ENCODE assay signal across 12 cellular contexts in genomic region chr12:132689227-132689626, GRCh38. TPM values are rescaled to one million over a fixed set of nuclear protein-coding genes. Genes with fewer than 3 reads are reported as not detected.
DNase-seq lines count a peak whose midpoint lies in the region; ATAC-seq and TF ChIP-seq lines count a peak whose summit lies in the region.
"Had no signal": no experiment of that assay in that cellular context is flagged by ENCODE, and none has a peak within 500 bp of the region (broad histone marks: within the 10 kb centered on the region; RNA-seq: fewer than 3 reads in every experiment).

No MANE protein-coding gene starts in this region.

- peaks cover 18% of the 10 kb centered on the region for H3K36me3 Mint-ChIP-seq in activated CD8-positive, alpha-beta T cell treated with anti-CD3 and anti-CD28 coated beads for 36 hours (ENCODE audit: low read depth)

- no peaks in the 10 kb centered on the region for H3K9me3 Mint-ChIP-seq in activated CD8-positive, alpha-beta T cell treated with anti-CD3 and anti-CD28 coated beads for 36 hours

- H3K27me3 ChIP-seq in cardiac muscle cell = peaks cover 8% of the 10 kb centered on the region
- no peaks in the 10 kb centered on the region for H3K27me3 ChIP-seq in kidney epithelial cell (ENCODE audit: control insufficient read depth, insufficient read depth, low read length)
- H3K27me3 ChIP-seq in stomach = no peaks in the 10 kb centered on the region
- H3K27me3 ChIP-seq: thyroid gland had no signal

- H3K4me1 ChIP-seq in cardiac muscle cell (ENCODE audit: low read depth) = peaks cover 7% of the 10 kb centered on the region
- H3K4me1 ChIP-seq in stomach = peaks cover 10 to 35% (median 29%) of the 10 kb centered on the region in 4 donors

- H3K36me3 ChIP-seq in cardiac muscle cell (no peaks in the 10 kb centered on the region), kidney epithelial cell (ENCODE audit: control insufficient read depth, insufficient read depth, low read length) (no peaks in the 10 kb centered on the region), stomach (peaks cover 4 to 19% (median 17%) of the 10 kb centered on the region in 4 donors)
- H3K36me3 ChIP-seq: thyroid gland had no signal

- H3K27me3 Mint-ChIP-seq in activated CD8-positive, alpha-beta T cell treated with anti-CD3 and anti-CD28 coated beads for 36 hours = no peaks in the 10 kb centered on the region

- POLR2A ChIA-PET in activated CD8-positive, alpha-beta T cell treated with anti-CD3 and anti-CD28 coated beads for 36 hours (lab: Charles Lee) = interaction anchor here (0.7 to 1.3 kb wide), 2 partner anchors 131 to 140 kb away, joined by 3 to 4 read pairs; no protein-coding TSS in a partner anchor

- WGBS in stomach, 5 donors = 31 to 65% (median 47%) methylated on average over 17 to 18 of the region's 18 CpGs

- TF ChIP-seq POLR2A in stomach (IDR thresholded peaks at IDR 0.05) = no peak

- H3K27ac ChIP-seq in cardiac muscle cell = no peak overlapping the region
- H3K27ac ChIP-seq in stomach = peak overlapping the region; percentile 60 to 91 (median 71)
- no peak overlapping the region for H3K27ac ChIP-seq in caudate nucleus (ENCODE audit: low read depth, low read length)
- H3K27ac ChIP-seq: skin epidermis, thyroid gland had no signal

- CTCF ChIA-PET in activated CD8-positive, alpha-beta T cell treated with anti-CD3 and anti-CD28 coated beads for 36 hours (lab: Charles Lee) = no interaction called here

- H3K9me3 ChIP-seq in cardiac muscle cell (ENCODE audit: low read depth) = no peaks in the 10 kb centered on the region
- H3K9me3 ChIP-seq in stomach = no peaks in the 10 kb centered on the region
- H3K9me3 ChIP-seq: thyroid gland had no signal

- H3K4me3 ChIP-seq in cardiac muscle cell (peak overlapping the region; percentile 11), kidney epithelial cell (ENCODE audit: low read depth, low read length) (peak overlapping the region; percentile 17), stomach (peak overlapping the region; percentile 13 to 35 (median 30))
- H3K4me3 ChIP-seq: skin epidermis, thyroid gland had no signal

- no peak overlapping the region for H3K27ac Mint-ChIP-seq in activated CD8-positive, alpha-beta T cell treated with anti-CD3 and anti-CD28 coated beads for 36 hours

- no peak for TF ChIP-seq CTCF in cardiac muscle cell (IDR thresholded peaks at IDR 0.05; ENCODE audit: low read depth, low read length)
- no peak for TF ChIP-seq CTCF in activated CD8-positive, alpha-beta T cell treated with anti-CD3 and anti-CD28 coated beads for 36 hours (IDR thresholded peaks at IDR 0.05)
- no peak for TF ChIP-seq CTCF in kidney epithelial cell (IDR thresholded peaks at IDR 0.05; ENCODE audit: insufficient read depth, low read length, poor library complexity, severe bottlenecking)
- TF ChIP-seq CTCF in stomach (IDR thresholded peaks at IDR 0.05) = no peak

- no peak for TF ChIP-seq EP300 in stomach (IDR thresholded peaks at IDR 0.05)

- peaks cover 15% of the 10 kb centered on the region for H3K4me1 Mint-ChIP-seq in activated CD8-positive, alpha-beta T cell treated with anti-CD3 and anti-CD28 coated beads for 36 hours (ENCODE audit: low read depth)

- H3K4me3 Mint-ChIP-seq in activated CD8-positive, alpha-beta T cell treated with anti-CD3 and anti-CD28 coated beads for 36 hours = peak overlapping the region; percentile 58

- no peak for DNase-seq in cardiac muscle cell (ENCODE audit: low read depth in 1 of 2, low spot score in 1 of 2)
- DNase-seq in left cardiac atrium = no peak
- no peak for DNase-seq in activated CD8-positive, alpha-beta T cell treated with anti-CD3 and anti-CD28 coated beads for 36 hours
- no peak for DNase-seq in kidney epithelial cell (ENCODE audit: low read depth)
- peak; percentile 86 for DNase-seq in stomach
- DNase-seq in NCI-H1417 treated with DMSO at 0.1 percent for 48 hours (lab: John Stamatoyannopoulos, UW) = no peak
- DNase-seq in caudate nucleus (lab: John Stamatoyannopoulos, UW) = no peak
- DNase-seq: amygdala, T1000, thyroid gland had no signal

- intact Hi-C loops in left cardiac atrium (cut with DNase I) = no loop called here
- intact Hi-C loops in activated CD8-positive, alpha-beta T cell treated with anti-CD3 and anti-CD28 coated beads for 36 hours (cut with micrococcal nuclease) = no loop called here
- intact Hi-C loops in stomach (cut with DNase I; ENCODE audit: low total_unique reads) = no loop called here

- ATAC-seq in left cardiac atrium = no peak
- ATAC-seq in activated CD8-positive, alpha-beta T cell treated with anti-CD3 and anti-CD28 coated beads for 36 hours = no peak
- ATAC-seq in HG02610 (IDR thresholded peaks at IDR 0.05; ENCODE audit: unreplicated experiment) = no peak

RNA-seq across cellular contexts. Expression of gene PXMP2, which starts 1.8 kb away (rescaled TPM):
- 41.6 and 87.8 TPM in 2 replicates for total RNA-seq in cardiac muscle cell
- polyA plus RNA-seq in cardiac muscle cell = 70.1 and 111 TPM in 2 replicates
- total RNA-seq in left cardiac atrium = 10 to 100 TPM; 27.2 to 32.7 TPM
- total RNA-seq in activated CD8-positive, alpha-beta T cell treated with anti-CD3 and anti-CD28 coated beads for 36 hours = 10 to 100 TPM; 14.3 TPM
- 34.8 and 37.2 TPM in 2 replicates for total RNA-seq in kidney epithelial cell
- 100 to 1,000 TPM in 2 of 5 donors, 10 to 100 TPM in 3; 29.9 to 274 (median 89.7) TPM for total RNA-seq in stomach
- polyA plus RNA-seq in stomach = 10 to 100 TPM; 40.7 to 97.3 (median 90.5) TPM

RNA-seq across cellular contexts. Expression of gene POLE, which starts 2.1 kb away (rescaled TPM):
- total RNA-seq in cardiac muscle cell = 20.1 and 46.1 TPM in 2 replicates
- polyA plus RNA-seq in cardiac muscle cell = 13.3 and 19.3 TPM in 2 replicates
- 10 to 100 TPM in 1 of 2 donors, 1 to 10 TPM in 1; 9.3 to 12.1 TPM for total RNA-seq in left cardiac atrium
- 100 to 1,000 TPM; 115 to 121 TPM for total RNA-seq in activated CD8-positive, alpha-beta T cell treated with anti-CD3 and anti-CD28 coated beads for 36 hours
- 11.2 and 15.1 TPM in 2 replicates for total RNA-seq in kidney epithelial cell
- total RNA-seq in stomach = 100 to 1,000 TPM in 1 of 5 donors, 10 to 100 TPM in 4; 40.8 to 144 (median 72.2) TPM
- 10 to 100 TPM; 12.7 to 27.9 (median 13.8) TPM for polyA plus RNA-seq in stomach

RNA-seq across cellular contexts. Expression of gene PGAM5, which starts 21.4 kb away (rescaled TPM):
- 23.8 and 42.0 TPM in 2 replicates for total RNA-seq in cardiac muscle cell
- polyA plus RNA-seq in cardiac muscle cell = 18.4 and 28.5 TPM in 2 replicates
- total RNA-seq in left cardiac atrium = 10 to 100 TPM; 22.6 to 25.2 TPM
- total RNA-seq in activated CD8-positive, alpha-beta T cell treated with anti-CD3 and anti-CD28 coated beads for 36 hours = 10 to 100 TPM; 69.6 to 73.2 TPM
- 40.4 and 47.1 TPM in 2 replicates for total RNA-seq in kidney epithelial cell
- 10 to 100 TPM in 3 of 5 donors, 1 to 10 TPM in 2; 1.8 to 49.8 (median 16.8) TPM for total RNA-seq in stomach
- 10 to 100 TPM; 13.0 to 17.6 (median 14.1) TPM for polyA plus RNA-seq in stomach

Comparison
In these comparisons a context has a peak if more than half of its experiments do, and no peak if none do; other contexts are left out.
1. H3K27ac ChIP-seq: peak in stomach (5 of 5); none in cardiac muscle cell (single experiment) and caudate nucleus (single experiment).
2. Peak in every context shown above with its lines, with median percentiles within 50 percentile points of each other: H3K4me3 ChIP-seq.